Comparison of ENCODE assay signal across 1 cellular context in the genomic region with DNA sequence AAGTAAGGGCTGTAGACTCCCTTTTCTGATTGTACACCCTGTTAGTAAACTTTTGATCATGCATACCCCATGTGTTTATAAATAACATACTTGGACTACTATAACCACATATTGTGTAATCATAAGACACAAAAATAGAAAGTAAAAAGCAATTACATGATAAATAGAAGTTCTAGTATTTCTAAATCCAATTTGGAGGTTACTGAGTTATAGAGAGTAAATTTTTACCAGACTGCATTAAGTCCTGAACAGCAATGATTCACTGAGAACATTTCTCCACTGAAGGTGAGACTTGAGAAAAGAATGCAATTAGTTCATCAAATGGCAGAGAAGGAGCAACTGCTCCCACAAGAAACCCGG.
TF ChIP-seq lines count a peak whose summit lies in the region.

No MANE protein-coding gene starts in this region.

TF ChIP-seq in GM23338, 12 proteins besides CTCF, POLR2A, EP300 and RAD21 (continued from another document):
- TF ChIP-seq, protein P1, sequence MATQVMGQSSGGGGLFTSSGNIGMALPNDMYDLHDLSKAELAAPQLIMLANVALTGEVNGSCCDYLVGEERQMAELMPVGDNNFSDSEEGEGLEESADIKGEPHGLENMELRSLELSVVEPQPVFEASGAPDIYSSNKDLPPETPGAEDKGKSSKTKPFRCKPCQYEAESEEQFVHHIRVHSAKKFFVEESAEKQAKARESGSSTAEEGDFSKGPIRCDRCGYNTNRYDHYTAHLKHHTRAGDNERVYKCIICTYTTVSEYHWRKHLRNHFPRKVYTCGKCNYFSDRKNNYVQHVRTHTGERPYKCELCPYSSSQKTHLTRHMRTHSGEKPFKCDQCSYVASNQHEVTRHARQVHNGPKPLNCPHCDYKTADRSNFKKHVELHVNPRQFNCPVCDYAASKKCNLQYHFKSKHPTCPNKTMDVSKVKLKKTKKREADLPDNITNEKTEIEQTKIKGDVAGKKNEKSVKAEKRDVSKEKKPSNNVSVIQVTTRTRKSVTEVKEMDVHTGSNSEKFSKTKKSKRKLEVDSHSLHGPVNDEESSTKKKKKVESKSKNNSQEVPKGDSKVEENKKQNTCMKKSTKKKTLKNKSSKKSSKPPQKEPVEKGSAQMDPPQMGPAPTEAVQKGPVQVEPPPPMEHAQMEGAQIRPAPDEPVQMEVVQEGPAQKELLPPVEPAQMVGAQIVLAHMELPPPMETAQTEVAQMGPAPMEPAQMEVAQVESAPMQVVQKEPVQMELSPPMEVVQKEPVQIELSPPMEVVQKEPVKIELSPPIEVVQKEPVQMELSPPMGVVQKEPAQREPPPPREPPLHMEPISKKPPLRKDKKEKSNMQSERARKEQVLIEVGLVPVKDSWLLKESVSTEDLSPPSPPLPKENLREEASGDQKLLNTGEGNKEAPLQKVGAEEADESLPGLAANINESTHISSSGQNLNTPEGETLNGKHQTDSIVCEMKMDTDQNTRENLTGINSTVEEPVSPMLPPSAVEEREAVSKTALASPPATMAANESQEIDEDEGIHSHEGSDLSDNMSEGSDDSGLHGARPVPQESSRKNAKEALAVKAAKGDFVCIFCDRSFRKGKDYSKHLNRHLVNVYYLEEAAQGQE (IDR thresholded peaks at IDR 0.05; ENCODE audit: unreplicated experiment), result no peak
- TF ChIP-seq EZH2 (IDR thresholded peaks at IDR 0.05; ENCODE audit: low read depth, unreplicated experiment) (no peak), POLR2AphosphoS5 (IDR thresholded peaks at IDR 0.05; ENCODE audit: low read depth) (no peak), ZNF114 (CRISPR knock-in tag; IDR thresholded peaks at IDR 0.05) (no peak), NANOG (IDR thresholded peaks at IDR 0.05; ENCODE audit: borderline replicate concordance) (no peak), JUNB (IDR thresholded peaks at IDR 0.05; ENCODE audit: unreplicated experiment) (no peak), STAT1 (IDR thresholded peaks at IDR 0.05; ENCODE audit: unreplicated experiment) (no peak)
- TF ChIP-seq, protein P2, sequence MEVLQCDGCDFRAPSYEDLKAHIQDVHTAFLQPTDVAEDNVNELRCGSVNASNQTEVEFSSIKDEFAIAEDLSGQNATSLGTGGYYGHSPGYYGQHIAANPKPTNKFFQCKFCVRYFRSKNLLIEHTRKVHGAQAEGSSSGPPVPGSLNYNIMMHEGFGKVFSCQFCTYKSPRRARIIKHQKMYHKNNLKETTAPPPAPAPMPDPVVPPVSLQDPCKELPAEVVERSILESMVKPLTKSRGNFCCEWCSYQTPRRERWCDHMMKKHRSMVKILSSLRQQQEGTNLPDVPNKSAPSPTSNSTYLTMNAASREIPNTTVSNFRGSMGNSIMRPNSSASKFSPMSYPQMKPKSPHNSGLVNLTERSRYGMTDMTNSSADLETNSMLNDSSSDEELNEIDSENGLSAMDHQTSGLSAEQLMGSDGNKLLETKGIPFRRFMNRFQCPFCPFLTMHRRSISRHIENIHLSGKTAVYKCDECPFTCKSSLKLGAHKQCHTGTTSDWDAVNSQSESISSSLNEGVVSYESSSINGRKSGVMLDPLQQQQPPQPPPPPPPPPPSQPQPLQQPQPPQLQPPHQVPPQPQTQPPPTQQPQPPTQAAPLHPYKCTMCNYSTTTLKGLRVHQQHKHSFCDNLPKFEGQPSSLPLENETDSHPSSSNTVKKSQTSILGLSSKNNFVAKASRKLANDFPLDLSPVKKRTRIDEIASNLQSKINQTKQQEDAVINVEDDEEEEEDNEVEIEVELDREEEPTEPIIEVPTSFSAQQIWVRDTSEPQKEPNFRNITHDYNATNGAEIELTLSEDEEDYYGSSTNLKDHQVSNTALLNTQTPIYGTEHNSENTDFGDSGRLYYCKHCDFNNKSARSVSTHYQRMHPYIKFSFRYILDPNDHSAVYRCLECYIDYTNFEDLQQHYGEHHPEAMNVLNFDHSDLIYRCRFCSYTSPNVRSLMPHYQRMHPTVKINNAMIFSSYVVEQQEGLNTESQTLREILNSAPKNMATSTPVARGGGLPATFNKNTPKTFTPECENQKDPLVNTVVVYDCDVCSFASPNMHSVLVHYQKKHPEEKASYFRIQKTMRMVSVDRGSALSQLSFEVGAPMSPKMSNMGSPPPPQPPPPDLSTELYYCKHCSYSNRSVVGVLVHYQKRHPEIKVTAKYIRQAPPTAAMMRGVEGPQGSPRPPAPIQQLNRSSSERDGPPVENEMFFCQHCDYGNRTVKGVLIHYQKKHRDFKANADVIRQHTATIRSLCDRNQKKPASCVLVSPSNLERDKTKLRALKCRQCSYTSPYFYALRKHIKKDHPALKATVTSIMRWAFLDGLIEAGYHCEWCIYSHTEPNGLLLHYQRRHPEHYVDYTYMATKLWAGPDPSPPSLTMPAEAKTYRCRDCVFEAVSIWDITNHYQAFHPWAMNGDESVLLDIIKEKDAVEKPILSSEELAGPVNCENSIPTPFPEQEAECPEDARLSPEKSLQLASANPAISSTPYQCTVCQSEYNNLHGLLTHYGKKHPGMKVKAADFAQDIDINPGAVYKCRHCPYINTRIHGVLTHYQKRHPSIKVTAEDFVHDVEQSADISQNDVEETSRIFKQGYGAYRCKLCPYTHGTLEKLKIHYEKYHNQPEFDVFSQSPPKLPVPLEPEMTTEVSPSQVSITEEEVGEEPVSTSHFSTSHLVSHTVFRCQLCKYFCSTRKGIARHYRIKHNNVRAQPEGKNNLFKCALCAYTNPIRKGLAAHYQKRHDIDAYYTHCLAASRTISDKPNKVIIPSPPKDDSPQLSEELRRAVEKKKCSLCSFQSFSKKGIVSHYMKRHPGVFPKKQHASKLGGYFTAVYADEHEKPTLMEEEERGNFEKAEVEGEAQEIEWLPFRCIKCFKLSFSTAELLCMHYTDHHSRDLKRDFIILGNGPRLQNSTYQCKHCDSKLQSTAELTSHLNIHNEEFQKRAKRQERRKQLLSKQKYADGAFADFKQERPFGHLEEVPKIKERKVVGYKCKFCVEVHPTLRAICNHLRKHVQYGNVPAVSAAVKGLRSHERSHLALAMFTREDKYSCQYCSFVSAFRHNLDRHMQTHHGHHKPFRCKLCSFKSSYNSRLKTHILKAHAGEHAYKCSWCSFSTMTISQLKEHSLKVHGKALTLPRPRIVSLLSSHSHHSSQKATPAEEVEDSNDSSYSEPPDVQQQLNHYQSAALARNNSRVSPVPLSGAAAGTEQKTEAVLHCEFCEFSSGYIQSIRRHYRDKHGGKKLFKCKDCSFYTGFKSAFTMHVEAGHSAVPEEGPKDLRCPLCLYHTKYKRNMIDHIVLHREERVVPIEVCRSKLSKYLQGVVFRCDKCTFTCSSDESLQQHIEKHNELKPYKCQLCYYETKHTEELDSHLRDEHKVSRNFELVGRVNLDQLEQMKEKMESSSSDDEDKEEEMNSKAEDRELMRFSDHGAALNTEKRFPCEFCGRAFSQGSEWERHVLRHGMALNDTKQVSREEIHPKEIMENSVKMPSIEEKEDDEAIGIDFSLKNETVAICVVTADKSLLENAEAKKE (CRISPR knock-in tag; IDR thresholded peaks at IDR 0.05), result no peak
TF ChIP-seq in GM23338: peak in this region for 0.
